Comparison of ENCODE assay signal across 17 cellular contexts in the genomic region with DNA sequence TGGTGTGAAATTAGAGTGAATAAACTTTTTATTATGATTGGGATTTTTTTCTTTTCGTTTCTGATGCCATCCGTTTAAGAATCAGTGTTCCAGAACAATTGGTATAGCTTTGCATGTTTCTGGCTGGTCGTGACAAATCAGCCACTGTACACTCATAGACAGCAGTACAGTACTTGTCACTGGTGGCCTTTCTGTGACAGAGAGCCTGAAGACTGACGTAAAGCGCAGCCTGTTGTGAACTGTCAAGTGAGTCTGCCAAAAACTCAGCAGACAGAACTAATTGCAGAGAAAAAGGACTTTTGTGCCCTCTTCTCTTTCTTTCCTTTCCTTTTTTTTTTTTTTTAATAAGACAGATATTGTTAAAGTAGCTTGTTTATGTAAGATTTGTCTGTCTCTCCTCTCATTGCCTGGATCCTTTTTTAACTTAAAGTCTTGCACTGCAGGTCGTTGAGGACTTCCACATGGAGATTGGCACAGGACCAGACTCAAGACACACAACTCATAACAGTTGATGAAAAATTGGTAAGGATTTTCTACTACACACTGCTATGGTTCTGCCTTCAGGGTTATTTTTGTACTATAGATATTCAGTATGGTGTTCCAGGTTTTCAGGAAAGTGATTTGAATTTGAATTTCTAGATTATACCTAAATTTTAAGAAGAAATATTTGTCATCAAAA. TPM values are rescaled to one million over a fixed set of nuclear protein-coding genes. Genes with fewer than 3 reads are reported as not detected.
A peak's percentile ranks its signal among the peaks of the same experiment; 100 is the strongest.
DNase-seq lines count a peak whose midpoint lies in the region; ATAC-seq and TF ChIP-seq lines count a peak whose summit lies in the region.
"Had no signal": no experiment of that assay in that cellular context is flagged by ENCODE, and none has a peak within 500 bp of the region (broad histone marks: within the 10 kb centered on the region; RNA-seq: fewer than 3 reads in every experiment).

No MANE protein-coding gene starts in this region.

- ATAC-seq in HG02642 (IDR thresholded peaks at IDR 0.05; ENCODE audit: poor library complexity, unreplicated experiment), result no peak
- no peak for ATAC-seq in HG02840 (IDR thresholded peaks at IDR 0.05; ENCODE audit: low FRiP score, unreplicated experiment)
- ATAC-seq: T-cell had no signal

- peaks cover 19% of the 10 kb centered on the region for H3K79me2 ChIP-seq in osteoblast (ENCODE audit: insufficient read depth, low read length)

- H3K4me3 ChIP-seq in SK-N-MC (no peak overlapping the region), osteoblast (ENCODE audit: insufficient read depth, low read length) (no peak overlapping the region), coronary artery (no peak overlapping the region)
- H3K4me3 ChIP-seq: neural progenitor cell, sigmoid colon, tibial nerve had no signal

- H3K4me1 ChIP-seq in osteoblast (ENCODE audit: insufficient read depth, low read length), result peaks cover 4% of the 10 kb centered on the region

- no peak overlapping the region for H3K4me2 ChIP-seq in osteoblast (ENCODE audit: insufficient read depth, low read length)
- H3K4me2 ChIP-seq: neural progenitor cell had no signal

- no peaks in the 10 kb centered on the region for H3K27me3 ChIP-seq in osteoblast (ENCODE audit: insufficient read depth, low read length)
- H3K27me3 ChIP-seq: neural progenitor cell, sigmoid colon, tibial nerve had no signal

- H3K9ac ChIP-seq in SK-N-MC (ENCODE audit: insufficient read length), result no peak overlapping the region
- H3K9ac ChIP-seq: neural progenitor cell had no signal

- no peaks in the 10 kb centered on the region for H3K9me3 ChIP-seq in SK-N-MC (ENCODE audit: low read depth, low read length)
- no peaks in the 10 kb centered on the region for H3K9me3 ChIP-seq in osteoblast (ENCODE audit: low read depth, low read length)
- H3K9me3 ChIP-seq: sigmoid colon, tibial nerve had no signal

- peak; percentile 56 for DNase-seq in G401 (ENCODE audit: low spot score)
- no peak for DNase-seq in SK-N-MC (ENCODE audit: low read depth, low spot score)
- DNase-seq in foreskin melanocyte, result peak; percentile 44
- DNase-seq in midbrain (lab: John Stamatoyannopoulos, UW), result peak; percentile 16
- DNase-seq in osteoblast (ENCODE audit: insufficient read length, low spot score, missing footprints), result no peak
- DNase-seq in coronary artery (ENCODE audit: low spot score), result no peak
- DNase-seq: activated effector memory CD4-positive, alpha-beta T cell treated with Interleukin-2 at 50 U/mL for 16 hours; NCI-H1930; NCI-H526; sigmoid colon; stimulated activated CD4-positive, alpha-beta T cell treated with anti-CD3 and anti-CD28 coated beads, Interleukin-4, amount 100 ng/mL, for 4 hours; T-cell had no signal

- H3K36me3 ChIP-seq in SK-N-MC (ENCODE audit: insufficient read depth, low read length) (peaks cover 5% of the 10 kb centered on the region), osteoblast (ENCODE audit: insufficient read depth, low read length) (no peaks in the 10 kb centered on the region)

- H3K27ac ChIP-seq in SK-N-MC (peak overlapping the region; percentile 26; the same call in 1 of the 2 replicates), osteoblast (ENCODE audit: low read depth, low read length) (no peak overlapping the region), coronary artery (no peak overlapping the region)
- H3K27ac ChIP-seq: neural progenitor cell, sigmoid colon, VCaP had no signal

- no peak for TF ChIP-seq CTCF in osteoblast (IDR thresholded peaks at IDR 0.05; ENCODE audit: extremely low read depth, low read depth, low read length)
- no peak for TF ChIP-seq CTCF in coronary artery (IDR thresholded peaks at IDR 0.05)

- H2AFZ ChIP-seq in osteoblast (ENCODE audit: low read length), result no peak overlapping the region
- H2AFZ ChIP-seq: neural progenitor cell had no signal

- in situ Hi-C loops in G401 (cut with HindIII; ENCODE audit: low sequenced_read_pairs), result no loop called here

- peaks cover 6% of the 10 kb centered on the region for H4K20me1 ChIP-seq in osteoblast (ENCODE audit: insufficient read depth, low read length)

RNA-seq across cellular contexts. Expression of a gene that starts 42.7 kb away (rescaled TPM):
- 116 and 127 TPM in 2 replicates for total RNA-seq in G401 (2014; rRNA removed; shearing (Covaris generic))
- total RNA-seq in osteoblast, result 76.0 and 78.2 TPM in 2 replicates

Comparison
In these comparisons a context has a peak if more than half of its experiments do, and no peak if none do; other contexts are left out.
1. DNase-seq: peak in G401 (single experiment), foreskin melanocyte (single experiment) and midbrain (single experiment); none in SK-N-MC (single experiment), osteoblast (single experiment) and coronary artery (single experiment).